5 cellular contexts compared by ENCODE assay signal in the genomic region with DNA sequence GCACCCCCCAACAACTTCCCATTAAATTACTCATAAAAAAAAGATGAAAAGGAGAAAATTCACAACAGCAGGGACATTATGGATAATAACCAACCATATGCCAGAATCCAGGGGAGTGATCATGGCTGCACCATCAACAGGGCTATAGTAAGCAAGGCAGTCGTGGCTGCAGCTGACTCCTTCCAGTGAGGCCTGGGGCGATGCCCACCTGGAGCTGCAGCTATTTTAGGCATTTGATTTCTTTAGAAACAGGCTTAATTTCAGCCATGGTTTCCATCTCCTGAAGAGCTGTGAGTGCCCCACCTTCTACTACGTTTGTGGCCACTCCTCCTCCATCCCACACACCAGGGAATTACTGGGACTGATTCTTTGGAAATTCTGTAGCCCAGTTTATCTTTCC.
"Had no signal": no experiment of that assay in that cellular context is flagged by ENCODE, and none has a peak within 500 bp of the region (broad histone marks: within the 10 kb centered on the region; RNA-seq: fewer than 3 reads in every experiment).

No MANE protein-coding gene starts in this region.

- DNase-seq: GOT3, H7, HCEC 1CT, IMR-90 had no signal

- ATAC-seq: K562 had no signal

- H3K4me3 ChIP-seq: K562 had no signal
